In genomic region chr5:32281393-32282133, GRCh38 we compare ENCODE assay signal across 1 cellular context.
TF ChIP-seq lines count a peak whose summit lies in the region.

No MANE protein-coding gene starts in this region.

TF ChIP-seq in HepG2, 621 proteins besides CTCF, POLR2A, EP300 and RAD21:
- peak; percentile 48; the same call in 1 of the 2 replicates for TF ChIP-seq ZNF441 (CRISPR knock-in tag; IDR thresholded peaks at IDR 0.05; ENCODE audit: borderline replicate concordance)
